Comparison of ENCODE assay signal across 1 cellular context in genomic region chr1:235083589-235084323, GRCh38.
TF ChIP-seq lines count a peak whose summit lies in the region.

No MANE protein-coding gene starts in this region.

TF ChIP-seq in HepG2, 621 proteins besides CTCF, POLR2A, EP300 and RAD21 (continued from another document and continues in another):
- TF ChIP-seq, protein P1, sequence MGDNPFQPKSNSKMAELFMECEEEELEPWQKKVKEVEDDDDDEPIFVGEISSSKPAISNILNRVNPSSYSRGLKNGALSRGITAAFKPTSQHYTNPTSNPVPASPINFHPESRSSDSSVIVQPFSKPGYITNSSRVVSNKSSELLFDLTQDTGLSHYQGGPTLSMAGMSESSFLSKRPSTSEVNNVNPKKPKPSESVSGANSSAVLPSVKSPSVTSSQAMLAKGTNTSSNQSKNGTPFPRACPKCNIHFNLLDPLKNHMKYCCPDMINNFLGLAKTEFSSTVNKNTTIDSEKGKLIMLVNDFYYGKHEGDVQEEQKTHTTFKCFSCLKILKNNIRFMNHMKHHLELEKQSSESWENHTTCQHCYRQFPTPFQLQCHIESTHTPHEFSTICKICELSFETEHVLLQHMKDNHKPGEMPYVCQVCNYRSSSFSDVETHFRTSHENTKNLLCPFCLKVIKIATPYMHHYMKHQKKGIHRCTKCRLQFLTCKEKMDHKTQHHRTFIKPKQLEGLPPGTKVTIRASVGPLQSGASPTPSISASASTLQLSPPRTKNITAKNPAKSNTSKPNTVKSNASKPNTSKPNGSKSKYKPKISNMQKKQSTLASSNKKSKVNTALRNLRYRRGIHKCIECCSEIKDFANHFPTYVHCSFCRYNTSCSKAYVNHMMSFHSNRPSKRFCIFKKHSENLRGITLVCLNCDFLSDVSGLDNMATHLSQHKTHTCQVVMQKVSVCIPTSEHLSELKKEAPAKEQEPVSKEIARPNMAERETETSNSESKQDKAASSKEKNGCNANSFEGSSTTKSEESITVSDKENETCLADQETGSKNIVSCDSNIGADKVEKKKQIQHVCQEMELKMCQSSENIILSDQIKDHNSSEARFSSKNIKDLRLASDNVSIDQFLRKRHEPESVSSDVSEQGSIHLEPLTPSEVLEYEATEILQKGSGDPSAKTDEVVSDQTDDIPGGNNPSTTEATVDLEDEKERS (CRISPR knock-in tag; IDR thresholded peaks at IDR 0.05) = 0 out of 2 replicates have a peak, but pooled peaks have one; percentile 59
- peak; percentile 77; the same call in 1 of the 2 replicates for TF ChIP-seq CBFB (CRISPR knock-in tag; IDR thresholded peaks at IDR 0.05)
- TF ChIP-seq MAFK (conservative IDR thresholded peaks at IDR 0.05 in 1 of 2, IDR thresholded peaks at IDR 0.05 in 1 of 2; ENCODE audit: low read length in 2 of 2) = no peak
- TF ChIP-seq REPIN1 (CRISPR knock-in tag; IDR thresholded peaks at IDR 0.05; ENCODE audit: borderline replicate concordance, low read depth) = peak; percentile 93
- peak; percentile 70 for TF ChIP-seq RARA (CRISPR knock-in tag; IDR thresholded peaks at IDR 0.05)
- peak; percentile 88 for TF ChIP-seq BORCS8-MEF2B (CRISPR knock-in tag; IDR thresholded peaks at IDR 0.05)
- no peak for TF ChIP-seq SOX6 (IDR thresholded peaks at IDR 0.05)
- peak; percentile 88 for TF ChIP-seq SOX6 (CRISPR knock-in tag; IDR thresholded peaks at IDR 0.05)
- TF ChIP-seq ZNF557 (CRISPR knock-in tag; IDR thresholded peaks at IDR 0.05) = no peak
- TF ChIP-seq, protein P2, sequence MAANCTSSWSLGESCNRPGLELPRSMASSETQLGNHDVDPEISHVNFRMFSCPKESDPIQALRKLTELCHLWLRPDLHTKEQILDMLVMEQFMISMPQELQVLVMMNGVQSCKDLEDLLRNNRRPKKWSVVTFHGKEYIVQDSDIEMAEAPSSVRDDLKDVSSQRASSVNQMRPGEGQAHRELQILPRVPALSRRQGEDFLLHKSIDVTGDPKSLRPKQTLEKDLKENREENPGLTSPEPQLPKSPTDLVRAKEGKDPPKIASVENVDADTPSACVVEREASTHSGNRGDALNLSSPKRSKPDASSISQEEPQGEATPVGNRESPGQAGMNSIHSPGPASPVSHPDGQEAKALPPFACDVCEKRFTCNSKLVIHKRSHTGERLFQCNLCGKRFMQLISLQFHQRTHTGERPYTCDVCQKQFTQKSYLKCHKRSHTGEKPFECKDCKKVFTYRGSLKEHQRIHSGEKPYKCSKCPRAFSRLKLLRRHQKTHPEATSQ (CRISPR knock-in tag; IDR thresholded peaks at IDR 0.05; ENCODE audit: borderline replicate concordance) = peak; percentile 50; the same call in 1 of the 2 replicates
- TF ChIP-seq ZNF260 (CRISPR knock-in tag; IDR thresholded peaks at IDR 0.05; ENCODE audit: borderline replicate concordance, low read depth) = no peak
- TF ChIP-seq MED13 (CRISPR knock-in tag; IDR thresholded peaks at IDR 0.05) = peak; percentile 82; the same call in 1 of the 2 replicates
- no peak for TF ChIP-seq ZSCAN25 (CRISPR knock-in tag; IDR thresholded peaks at IDR 0.05)
- TF ChIP-seq POLR2G (IDR thresholded peaks at IDR 0.05; ENCODE audit: low read depth, low read length) = peak; percentile 21; the same call in 1 of the 2 replicates
- TF ChIP-seq ZFP1 (CRISPR knock-in tag; IDR thresholded peaks at IDR 0.05) = no peak
- TF ChIP-seq, protein P3, sequence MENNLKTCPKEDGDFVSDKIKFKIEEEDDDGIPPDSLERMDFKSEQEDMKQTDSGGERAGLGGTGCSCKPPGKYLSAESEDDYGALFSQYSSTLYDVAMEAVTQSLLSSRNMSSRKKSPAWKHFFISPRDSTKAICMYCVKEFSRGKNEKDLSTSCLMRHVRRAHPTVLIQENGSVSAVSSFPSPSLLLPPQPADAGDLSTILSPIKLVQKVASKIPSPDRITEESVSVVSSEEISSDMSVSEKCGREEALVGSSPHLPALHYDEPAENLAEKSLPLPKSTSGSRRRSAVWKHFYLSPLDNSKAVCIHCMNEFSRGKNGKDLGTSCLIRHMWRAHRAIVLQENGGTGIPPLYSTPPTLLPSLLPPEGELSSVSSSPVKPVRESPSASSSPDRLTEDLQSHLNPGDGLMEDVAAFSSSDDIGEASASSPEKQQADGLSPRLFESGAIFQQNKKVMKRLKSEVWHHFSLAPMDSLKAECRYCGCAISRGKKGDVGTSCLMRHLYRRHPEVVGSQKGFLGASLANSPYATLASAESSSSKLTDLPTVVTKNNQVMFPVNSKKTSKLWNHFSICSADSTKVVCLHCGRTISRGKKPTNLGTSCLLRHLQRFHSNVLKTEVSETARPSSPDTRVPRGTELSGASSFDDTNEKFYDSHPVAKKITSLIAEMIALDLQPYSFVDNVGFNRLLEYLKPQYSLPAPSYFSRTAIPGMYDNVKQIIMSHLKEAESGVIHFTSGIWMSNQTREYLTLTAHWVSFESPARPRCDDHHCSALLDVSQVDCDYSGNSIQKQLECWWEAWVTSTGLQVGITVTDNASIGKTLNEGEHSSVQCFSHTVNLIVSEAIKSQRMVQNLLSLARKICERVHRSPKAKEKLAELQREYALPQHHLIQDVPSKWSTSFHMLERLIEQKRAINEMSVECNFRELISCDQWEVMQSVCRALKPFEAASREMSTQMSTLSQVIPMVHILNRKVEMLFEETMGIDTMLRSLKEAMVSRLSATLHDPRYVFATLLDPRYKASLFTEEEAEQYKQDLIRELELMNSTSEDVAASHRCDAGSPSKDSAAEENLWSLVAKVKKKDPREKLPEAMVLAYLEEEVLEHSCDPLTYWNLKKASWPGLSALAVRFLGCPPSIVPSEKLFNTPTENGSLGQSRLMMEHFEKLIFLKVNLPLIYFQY (CRISPR knock-in tag; IDR thresholded peaks at IDR 0.05; ENCODE audit: borderline replicate concordance) = 0 out of 2 replicates have a peak, but pooled peaks have one; percentile 37
- peak; percentile 80; the same call in 1 of the 2 replicates for TF ChIP-seq NAIF1 (CRISPR knock-in tag; IDR thresholded peaks at IDR 0.05; ENCODE audit: borderline replicate concordance)
- TF ChIP-seq NR2F6 (IDR thresholded peaks at IDR 0.05) = no peak; the same call in none of the 2 replicates
- TF ChIP-seq NR2F6 (CRISPR knock-in tag; IDR thresholded peaks at IDR 0.05) = peak; percentile 78; the same call in 1 of the 2 replicates
- TF ChIP-seq ZFP62 (CRISPR knock-in tag; IDR thresholded peaks at IDR 0.05) = no peak
- TF ChIP-seq, protein P4, sequence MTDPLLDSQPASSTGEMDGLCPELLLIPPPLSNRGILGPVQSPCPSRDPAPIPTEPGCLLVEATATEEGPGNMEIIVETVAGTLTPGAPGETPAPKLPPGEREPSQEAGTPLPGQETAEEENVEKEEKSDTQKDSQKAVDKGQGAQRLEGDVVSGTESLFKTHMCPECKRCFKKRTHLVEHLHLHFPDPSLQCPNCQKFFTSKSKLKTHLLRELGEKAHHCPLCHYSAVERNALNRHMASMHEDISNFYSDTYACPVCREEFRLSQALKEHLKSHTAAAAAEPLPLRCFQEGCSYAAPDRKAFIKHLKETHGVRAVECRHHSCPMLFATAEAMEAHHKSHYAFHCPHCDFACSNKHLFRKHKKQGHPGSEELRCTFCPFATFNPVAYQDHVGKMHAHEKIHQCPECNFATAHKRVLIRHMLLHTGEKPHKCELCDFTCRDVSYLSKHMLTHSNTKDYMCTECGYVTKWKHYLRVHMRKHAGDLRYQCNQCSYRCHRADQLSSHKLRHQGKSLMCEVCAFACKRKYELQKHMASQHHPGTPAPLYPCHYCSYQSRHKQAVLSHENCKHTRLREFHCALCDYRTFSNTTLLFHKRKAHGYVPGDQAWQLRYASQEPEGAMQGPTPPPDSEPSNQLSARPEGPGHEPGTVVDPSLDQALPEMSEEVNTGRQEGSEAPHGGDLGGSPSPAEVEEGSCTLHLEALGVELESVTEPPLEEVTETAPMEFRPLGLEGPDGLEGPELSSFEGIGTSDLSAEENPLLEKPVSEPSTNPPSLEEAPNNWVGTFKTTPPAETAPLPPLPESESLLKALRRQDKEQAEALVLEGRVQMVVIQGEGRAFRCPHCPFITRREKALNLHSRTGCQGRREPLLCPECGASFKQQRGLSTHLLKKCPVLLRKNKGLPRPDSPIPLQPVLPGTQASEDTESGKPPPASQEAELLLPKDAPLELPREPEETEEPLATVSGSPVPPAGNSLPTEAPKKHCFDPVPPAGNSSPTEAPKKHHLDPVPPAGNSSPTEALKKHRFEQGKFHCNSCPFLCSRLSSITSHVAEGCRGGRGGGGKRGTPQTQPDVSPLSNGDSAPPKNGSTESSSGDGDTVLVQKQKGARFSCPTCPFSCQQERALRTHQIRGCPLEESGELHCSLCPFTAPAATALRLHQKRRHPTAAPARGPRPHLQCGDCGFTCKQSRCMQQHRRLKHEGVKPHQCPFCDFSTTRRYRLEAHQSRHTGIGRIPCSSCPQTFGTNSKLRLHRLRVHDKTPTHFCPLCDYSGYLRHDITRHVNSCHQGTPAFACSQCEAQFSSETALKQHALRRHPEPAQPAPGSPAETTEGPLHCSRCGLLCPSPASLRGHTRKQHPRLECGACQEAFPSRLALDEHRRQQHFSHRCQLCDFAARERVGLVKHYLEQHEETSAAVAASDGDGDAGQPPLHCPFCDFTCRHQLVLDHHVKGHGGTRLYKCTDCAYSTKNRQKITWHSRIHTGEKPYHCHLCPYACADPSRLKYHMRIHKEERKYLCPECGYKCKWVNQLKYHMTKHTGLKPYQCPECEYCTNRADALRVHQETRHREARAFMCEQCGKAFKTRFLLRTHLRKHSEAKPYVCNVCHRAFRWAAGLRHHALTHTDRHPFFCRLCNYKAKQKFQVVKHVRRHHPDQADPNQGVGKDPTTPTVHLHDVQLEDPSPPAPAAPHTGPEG (CRISPR knock-in tag; IDR thresholded peaks at IDR 0.05) = 0 out of 2 replicates have a peak, but pooled peaks have one; percentile 49
- peak; percentile 65; the same call in 1 of the 2 replicates for TF ChIP-seq HMG20A (CRISPR knock-in tag; IDR thresholded peaks at IDR 0.05; ENCODE audit: borderline replicate concordance)
- TF ChIP-seq HNRNPL (IDR thresholded peaks at IDR 0.05; ENCODE audit: low read depth, low read length) = peak; percentile 93
- no peak for TF ChIP-seq LCORL (IDR thresholded peaks at IDR 0.05)
- peak; percentile 92 for TF ChIP-seq LCORL (CRISPR knock-in tag; IDR thresholded peaks at IDR 0.05)
- peak; percentile 23; the same call in 1 of the 2 replicates for TF ChIP-seq POLR2AphosphoS5 (IDR thresholded peaks at IDR 0.05; ENCODE audit: low read depth, low read length)
- TF ChIP-seq MIXL1 (CRISPR knock-in tag; IDR thresholded peaks at IDR 0.05) = peak; percentile 34; the same call in 1 of the 2 replicates
- no peak for TF ChIP-seq TBP (CRISPR knock-in tag; IDR thresholded peaks at IDR 0.05)
- TF ChIP-seq ZBTB2 (CRISPR knock-in tag; IDR thresholded peaks at IDR 0.05; ENCODE audit: low read depth) = no peak
- TF ChIP-seq, protein P5, sequence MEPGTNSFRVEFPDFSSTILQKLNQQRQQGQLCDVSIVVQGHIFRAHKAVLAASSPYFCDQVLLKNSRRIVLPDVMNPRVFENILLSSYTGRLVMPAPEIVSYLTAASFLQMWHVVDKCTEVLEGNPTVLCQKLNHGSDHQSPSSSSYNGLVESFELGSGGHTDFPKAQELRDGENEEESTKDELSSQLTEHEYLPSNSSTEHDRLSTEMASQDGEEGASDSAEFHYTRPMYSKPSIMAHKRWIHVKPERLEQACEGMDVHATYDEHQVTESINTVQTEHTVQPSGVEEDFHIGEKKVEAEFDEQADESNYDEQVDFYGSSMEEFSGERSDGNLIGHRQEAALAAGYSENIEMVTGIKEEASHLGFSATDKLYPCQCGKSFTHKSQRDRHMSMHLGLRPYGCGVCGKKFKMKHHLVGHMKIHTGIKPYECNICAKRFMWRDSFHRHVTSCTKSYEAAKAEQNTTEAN (CRISPR knock-in tag; conservative IDR thresholded peaks at IDR 0.05) = 0 out of 2 replicates have a peak, but pooled peaks have one; percentile 44
- TF ChIP-seq, protein P6, sequence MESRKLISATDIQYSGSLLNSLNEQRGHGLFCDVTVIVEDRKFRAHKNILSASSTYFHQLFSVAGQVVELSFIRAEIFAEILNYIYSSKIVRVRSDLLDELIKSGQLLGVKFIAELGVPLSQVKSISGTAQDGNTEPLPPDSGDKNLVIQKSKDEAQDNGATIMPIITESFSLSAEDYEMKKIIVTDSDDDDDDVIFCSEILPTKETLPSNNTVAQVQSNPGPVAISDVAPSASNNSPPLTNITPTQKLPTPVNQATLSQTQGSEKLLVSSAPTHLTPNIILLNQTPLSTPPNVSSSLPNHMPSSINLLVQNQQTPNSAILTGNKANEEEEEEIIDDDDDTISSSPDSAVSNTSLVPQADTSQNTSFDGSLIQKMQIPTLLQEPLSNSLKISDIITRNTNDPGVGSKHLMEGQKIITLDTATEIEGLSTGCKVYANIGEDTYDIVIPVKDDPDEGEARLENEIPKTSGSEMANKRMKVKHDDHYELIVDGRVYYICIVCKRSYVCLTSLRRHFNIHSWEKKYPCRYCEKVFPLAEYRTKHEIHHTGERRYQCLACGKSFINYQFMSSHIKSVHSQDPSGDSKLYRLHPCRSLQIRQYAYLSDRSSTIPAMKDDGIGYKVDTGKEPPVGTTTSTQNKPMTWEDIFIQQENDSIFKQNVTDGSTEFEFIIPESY (CRISPR knock-in tag; IDR thresholded peaks at IDR 0.05) = peak; percentile 62
- TF ChIP-seq ZNF746 (CRISPR knock-in tag; IDR thresholded peaks at IDR 0.05) = peak; percentile 69
- TF ChIP-seq PAXIP1 (CRISPR knock-in tag; conservative IDR thresholded peaks at IDR 0.05) = peak; percentile 65; the same call in 1 of the 2 replicates
- no peak for TF ChIP-seq GATA4 (IDR thresholded peaks at IDR 0.05; ENCODE audit: borderline replicate concordance, low read depth)
